Comparison of ENCODE assay signal across 16 cellular contexts in the genomic region with DNA sequence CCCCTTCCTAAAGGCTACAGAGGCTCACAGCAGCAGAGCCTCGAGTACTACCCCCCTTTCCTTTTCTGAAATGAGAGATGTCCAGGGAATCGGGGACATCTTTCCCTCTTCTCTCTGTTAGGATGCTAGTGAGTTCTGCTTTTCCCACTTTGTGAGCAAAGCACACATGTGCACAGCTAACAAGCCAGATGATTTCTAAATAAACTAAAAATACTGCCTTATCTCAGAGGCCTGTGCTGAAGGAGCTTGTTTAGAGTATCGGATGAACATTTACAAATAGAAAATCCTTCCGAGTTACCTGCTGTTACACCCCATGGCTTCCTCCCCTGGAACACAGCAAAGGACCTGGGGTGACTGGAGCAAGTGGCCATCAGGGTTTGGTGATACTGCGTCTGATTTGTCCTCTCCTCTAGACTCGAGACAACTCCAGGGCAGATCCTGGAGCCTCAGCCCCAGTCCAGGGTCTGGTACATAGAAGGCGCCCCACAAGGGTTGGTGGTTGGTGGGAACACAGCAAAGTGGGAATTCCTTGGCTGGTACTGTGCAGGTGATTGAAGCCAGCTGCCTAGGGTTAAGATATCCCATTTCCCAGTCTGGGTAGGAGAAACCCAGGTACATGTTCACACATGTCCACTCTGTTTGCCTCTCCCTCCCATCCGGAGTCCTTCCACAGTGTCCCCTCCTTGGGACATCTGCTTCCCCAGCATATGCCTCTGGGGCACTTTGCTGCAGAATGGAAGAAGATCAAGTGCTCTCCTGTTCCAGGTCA.
DNase-seq lines count a peak whose midpoint lies in the region; ATAC-seq and TF ChIP-seq lines count a peak whose summit lies in the region.
"Had no signal": no experiment of that assay in that cellular context is flagged by ENCODE, and none has a peak within 500 bp of the region (broad histone marks: within the 10 kb centered on the region; RNA-seq: fewer than 3 reads in every experiment).

No MANE protein-coding gene starts in this region.

- CTCF ChIA-PET in MCF 10A (lab: Yijun Ruan, JAX), result interaction anchor here (0.7 to 1.3 kb wide), 3 partner anchors 83 to 127 kb away, joined by 3 read pairs; no protein-coding TSS in a partner anchor

- H3K27me3 Mint-ChIP-seq in MCF 10A (ENCODE audit: insufficient read depth, unreplicated experiment), result no peaks in the 10 kb centered on the region

- H3K4me1 ChIP-seq in breast epithelium, result no peaks in the 10 kb centered on the region
- H3K4me1 ChIP-seq in testis, result peaks cover 9% of the 10 kb centered on the region

- TF ChIP-seq CTCF in breast epithelium (IDR thresholded peaks at IDR 0.05) (no peak), MCF 10A (IDR thresholded peaks at IDR 0.05; ENCODE audit: unreplicated experiment) (no peak), testis (IDR thresholded peaks at IDR 0.05) (no peak), GM13977 (IDR thresholded peaks at IDR 0.05; ENCODE audit: extremely low read depth, insufficient read depth, missing control alignments) (no peak)

- no peak overlapping the region for H3K4me3 Mint-ChIP-seq in MCF 10A (ENCODE audit: unreplicated experiment)
- H3K4me3 Mint-ChIP-seq: stimulated activated naive CD8-positive, alpha-beta T cell treated with anti-CD3 and anti-CD28 coated beads, Interleukin-15, Interleukin-2, amounts not matched to agents 100 ng/mL and 50 ng/mL, for 24 hours had no signal

- intact Hi-C loops in breast epithelium (cut with DNase I; ENCODE audit: low total_unique reads), result no loop called here
- intact Hi-C loops in MCF 10A (cut with micrococcal nuclease), result no loop called here
- intact Hi-C loops in left ventricle myocardium superior (cut with micrococcal nuclease), result no loop called here
- intact Hi-C loops in testis (cut with DNase I; ENCODE audit: low total_unique reads), result no loop called here

- no peaks in the 10 kb centered on the region for H3K27me3 ChIP-seq in breast epithelium
- H3K27me3 ChIP-seq in testis, result no peaks in the 10 kb centered on the region

- no peaks in the 10 kb centered on the region for H3K9me3 Mint-ChIP-seq in MCF 10A (ENCODE audit: unreplicated experiment)
- H3K9me3 Mint-ChIP-seq: activated T-helper 2 cell treated with anti-CD3 and anti-CD28 coated beads, Interferon-gamma antibody, Interleukin-2, Interleukin-4, amounts not matched to agents 10 μg/mL and 5 μg/mL and 100 μg/mL, durations not matched to agents 14 hours and 24 hours and 36 hours; stimulated activated naive CD8-positive, alpha-beta T cell treated with anti-CD3 and anti-CD28 coated beads, Interleukin-15, Interleukin-2, amounts not matched to agents 100 ng/mL and 50 ng/mL, for 24 hours had no signal

- WGBS in testis, 2 donors, result 67 to 71% methylated on average over 8 of the region's 8 CpGs

- TF ChIP-seq POLR2A in breast epithelium (IDR thresholded peaks at IDR 0.05) (no peak), testis (IDR thresholded peaks at IDR 0.05) (no peak)

- no TSS peak for BruUV-seq in MCF 10A (replicated peaks; lab: Mats Ljungman, UMichigan)

- H3K36me3 ChIP-seq in breast epithelium (no peaks in the 10 kb centered on the region), testis (ENCODE audit: low read depth, missing control alignments) (no peaks in the 10 kb centered on the region)

- in situ Hi-C loops in GM13977 (cut with MboI; ENCODE audit: low pct_unique_long_range_greater_than_20kb, low sequenced_read_pairs, unreplicated experiment), result no loop called here

- H3K4me1 Mint-ChIP-seq in MCF 10A (ENCODE audit: insufficient read depth, unreplicated experiment), result peaks cover 5% of the 10 kb centered on the region

- no peaks in the 10 kb centered on the region for H3K36me3 Mint-ChIP-seq in MCF 10A (ENCODE audit: insufficient read depth, unreplicated experiment)

- DNase-seq in breast epithelium (ENCODE audit: low spot score in 2 of 2) (no peak), MCF 10A (ENCODE audit: unreplicated experiment) (no peak), NCI-H524 treated with DMSO at 0.1 percent for 48 hours (lab: John Stamatoyannopoulos, UW) (peak; percentile 4), left ventricle myocardium superior (no peak), testis (no peak), cerebellar cortex (ENCODE audit: low spot score) (no peak), GM13977 (ENCODE audit: low spot score) (no peak), NCI-H1417 treated with DMSO at 0.1 percent for 48 hours (lab: John Stamatoyannopoulos, UW) (no peak)
- DNase-seq: activated CD4-positive, alpha-beta T cell treated with anti-CD3 and anti-CD28 coated beads, Interleukin-2, amount 50 U/mL, for 4 hours; amniotic stem cell; HCEC 1CT; NCI-H1436 treated with DMSO at 0.1 percent for 48 hours had no signal

- H3K9me3 ChIP-seq in breast epithelium, result no peaks in the 10 kb centered on the region
- no peaks in the 10 kb centered on the region for H3K9me3 ChIP-seq in testis

- peak overlapping the region in 1 of 2 donors; percentile 0 for H3K27ac ChIP-seq in breast epithelium
- peak overlapping the region; percentile 15 to 78 for H3K27ac ChIP-seq in testis

- POLR2A ChIA-PET in MCF 10A (lab: Yijun Ruan, JAX), result interaction anchor here (1.0 kb wide), 1 partner anchor 20 kb away, joined by 4 read pairs; no protein-coding TSS in a partner anchor

- H3K4me3 ChIP-seq in breast epithelium (peak overlapping the region in 2 of 3 donors; percentile 6 to 13), testis (no peak overlapping the region)
- H3K4me3 ChIP-seq: lung, smooth muscle cell had no signal

- ATAC-seq in left ventricle myocardium superior, result peak; percentile 52

- H3K27ac Mint-ChIP-seq in MCF 10A (ENCODE audit: low read depth, unreplicated experiment), result no peak overlapping the region
- H3K27ac Mint-ChIP-seq: activated T-helper 2 cell treated with anti-CD3 and anti-CD28 coated beads, Interferon-gamma antibody, Interleukin-2, Interleukin-4, amounts not matched to agents 10 μg/mL and 5 μg/mL and 100 μg/mL, durations not matched to agents 14 hours and 24 hours and 36 hours; stimulated activated naive CD8-positive, alpha-beta T cell treated with anti-CD3 and anti-CD28 coated beads, Interleukin-15, Interleukin-2, amounts not matched to agents 100 ng/mL and 50 ng/mL, for 24 hours had no signal

Comparison
In these comparisons a context has a peak if more than half of its experiments do, and no peak if none do; other contexts are left out.
1. H3K4me3 ChIP-seq: peak in breast epithelium (2 of 3); none in testis (0 of 2).